Comparison of ENCODE assay signal across 9 cellular contexts in the genomic region with DNA sequence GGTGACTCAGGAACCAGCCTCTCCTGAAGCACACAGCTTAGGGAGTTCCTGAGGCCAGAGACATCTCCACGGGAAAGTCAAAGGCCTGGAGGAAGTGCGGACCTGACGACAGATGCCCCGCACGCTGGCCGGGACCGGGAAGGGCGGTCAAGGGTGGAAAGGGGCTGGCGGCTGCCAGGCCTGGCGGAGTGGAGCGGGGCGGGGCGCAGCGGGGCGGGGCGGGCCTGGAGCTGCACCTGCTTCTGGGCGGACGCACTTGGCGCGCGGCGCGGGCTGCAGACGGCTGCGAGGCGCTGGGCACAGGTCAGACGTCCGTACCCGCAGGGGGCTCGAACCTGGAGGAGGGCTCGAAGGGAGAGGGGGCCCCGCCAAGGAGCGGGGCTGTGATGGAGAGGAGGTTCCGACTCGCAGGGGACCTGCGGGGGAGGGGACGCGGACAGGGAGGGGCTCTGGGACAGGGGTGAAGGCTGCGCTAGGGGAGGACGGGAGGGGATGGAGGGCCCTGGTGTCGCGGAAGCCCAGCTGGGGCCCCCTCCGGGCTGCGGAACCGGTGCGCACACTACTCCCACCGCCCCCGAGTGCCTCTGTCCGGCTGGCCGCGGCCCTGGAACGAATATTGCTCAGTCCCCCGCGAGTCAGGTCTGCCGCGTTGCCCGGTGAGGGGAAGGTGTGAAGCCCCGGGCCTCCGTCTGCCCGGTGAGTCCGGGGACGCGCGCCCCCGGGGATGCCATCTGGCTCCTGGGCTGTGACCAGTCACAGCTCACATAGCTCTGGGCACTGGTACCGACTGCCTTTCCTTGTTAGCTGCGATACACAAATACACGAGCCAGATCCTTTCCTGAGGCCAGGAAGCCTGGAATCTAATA. TPM values are rescaled to one million over a fixed set of nuclear protein-coding genes. Genes with fewer than 3 reads are reported as not detected.
DNase-seq lines count a peak whose midpoint lies in the region; ATAC-seq, FAIRE-seq and TF ChIP-seq lines count a peak whose summit lies in the region.
"Had no signal": no experiment of that assay in that cellular context is flagged by ENCODE, and none has a peak within 500 bp of the region (broad histone marks: within the 10 kb centered on the region; RNA-seq: fewer than 3 reads in every experiment).

Gene TMEM45B, plus strand, starts transcription at position 253 of the 866 bp plus-strand sequence. CDS start 36,635 bp downstream, outside the sequence.

- TF ChIP-seq CTCF in nephron (IDR thresholded peaks at IDR 0.05; ENCODE audit: unreplicated experiment in 3 of 3): no peak

- no peaks in the 10 kb centered on the region for H3K4me1 Mint-ChIP-seq in nephron

- FAIRE-seq in GM12892 (lab: Jason Lieb, UNC): no peak
- FAIRE-seq: GM18507 had no signal

- peaks cover 72% of the 10 kb centered on the region for H3K27me3 Mint-ChIP-seq in nephron (ENCODE audit: low read depth)

- ATAC-seq in HG03139 (IDR thresholded peaks at IDR 0.05; ENCODE audit: unreplicated experiment) (no peak), GM19463 (IDR thresholded peaks at IDR 0.05; ENCODE audit: unreplicated experiment) (no peak), GM18858 (IDR thresholded peaks at IDR 0.05; ENCODE audit: unreplicated experiment) (no peak)

- no peaks in the 10 kb centered on the region for H3K36me3 Mint-ChIP-seq in nephron (ENCODE audit: low read depth)

- H3K27ac Mint-ChIP-seq in nephron: no peak within 1 kb of the TSS

- H3K4me3 Mint-ChIP-seq in nephron: peak within 1 kb of the TSS; percentile 70 to 79 (median 78)

- TF ChIP-seq POLR2A in GM12892 (IDR thresholded peaks at IDR 0.05; ENCODE audit: low read depth, low read length): no peak

- DNase-seq in ELF-1 (ENCODE audit: low read depth, low spot score) (peak; percentile 27), SW480 (ENCODE audit: low spot score) (peak; percentile 70), ecto neural progenitor cell (ENCODE audit: low spot score) (peak; percentile 64), GM12892 (ENCODE audit: insufficient read length) (no peak)

- peaks cover 14% of the 10 kb centered on the region for H3K9me3 Mint-ChIP-seq in nephron

RNA-seq across cellular contexts. Expression of gene TMEM45B, which starts in this region (rescaled TPM):
- not detected for polyA plus RNA-seq in GM12892 (2012; ENCODE audit: missing spikeins)
